8 cellular contexts compared by ENCODE assay signal in the genomic region with DNA sequence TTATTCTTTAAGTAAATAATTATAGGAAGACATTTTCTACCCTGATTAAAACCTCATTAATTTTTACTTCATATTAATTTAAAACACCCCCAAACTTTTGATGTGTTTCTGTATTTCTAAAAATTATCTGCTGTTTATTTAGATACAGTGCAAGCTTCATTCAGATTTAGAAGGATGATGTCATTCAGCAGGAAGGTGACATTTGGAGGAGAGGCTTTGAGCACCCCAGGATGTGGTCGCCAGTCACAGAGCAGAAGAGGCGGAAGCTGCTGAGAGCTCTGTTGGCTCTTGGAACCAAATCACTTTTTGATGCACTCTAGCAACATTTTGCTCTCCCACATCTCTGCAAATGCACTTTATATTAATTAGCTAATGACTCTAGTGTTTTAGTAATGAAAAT.
A peak's percentile ranks its signal among the peaks of the same experiment; 100 is the strongest.
DNase-seq lines count a peak whose midpoint lies in the region; ATAC-seq lines count a peak whose summit lies in the region.

No MANE protein-coding gene starts in this region.

- no peak for DNase-seq in activated CD4-positive, CD25-positive, alpha-beta regulatory T cell (lab: John Stamatoyannopoulos, UW)
- DNase-seq in activated T-cell treated with anti-CD3 and anti-CD28 coated beads for 48 hours (ENCODE audit: low read depth) (peak; percentile 23), sciatic nerve (ENCODE audit: low spot score) (no peak), SIG-M5 treated with dmso at 0.1 percent for 504 hours (lab: John Stamatoyannopoulos, UW; ENCODE audit: unreplicated experiment) (no peak)
- peak; percentile 7 to 12 for DNase-seq in stimulated activated CD4-positive, alpha-beta T cell treated with anti-CD3 and anti-CD28 coated beads, Interleukin-15, amount 100 ng/mL, for 48 hours (ENCODE audit: low read depth in 2 of 2)

- ATAC-seq in activated CD4-positive, CD25-positive, alpha-beta regulatory T cell treated with anti-CD3 and anti-CD28 coated beads, Interleukin-2, amount 50 U/mL, for 24 hours: peak; percentile 88 to 90
- ATAC-seq in HG03460 (IDR thresholded peaks at IDR 0.05; ENCODE audit: unreplicated experiment) (peak; percentile 78), GM19452 (IDR thresholded peaks at IDR 0.05; ENCODE audit: unreplicated experiment) (no peak), sciatic nerve (no peak)

- intact Hi-C loops in sciatic nerve (cut with DNase I): no loop called here

Comparison
In these comparisons a context has a peak if more than half of its experiments do, and no peak if none do; other contexts are left out.
1. ATAC-seq: peak in activated CD4-positive, CD25-positive, alpha-beta regulatory T cell treated with anti-CD3 and anti-CD28 coated beads, Interleukin-2, amount 50 U/mL, for 24 hours (2 of 2) and HG03460 (single experiment); none in GM19452 (single experiment) and sciatic nerve (single experiment).
2. DNase-seq: peak in activated T-cell treated with anti-CD3 and anti-CD28 coated beads for 48 hours (single experiment) and stimulated activated CD4-positive, alpha-beta T cell treated with anti-CD3 and anti-CD28 coated beads, Interleukin-15, amount 100 ng/mL, for 48 hours (2 of 2); none in activated CD4-positive, CD25-positive, alpha-beta regulatory T cell (0 of 4), sciatic nerve (single experiment) and SIG-M5 treated with dmso at 0.1 percent for 504 hours (single experiment).